ENCODE assay signal across 8 cellular contexts in genomic region chr20:3406481-3407425, GRCh38. TPM values are rescaled to one million over a fixed set of nuclear protein-coding genes. Genes with fewer than 3 reads are reported as not detected.
DNase-seq lines count a peak whose midpoint lies in the region; ATAC-seq and FAIRE-seq lines count a peak whose summit lies in the region.

No MANE protein-coding gene starts in this region.

- peak overlapping the region; percentile 86 for H3K4me3 Mint-ChIP-seq in activated T-helper 1 cell treated with anti-CD3 and anti-CD28 coated beads, Interleukin-12 subunit alpha, Interleukin-12 subunit beta, Interleukin-2, Interleukin-4 antibody, amounts not matched to agents 30 ng/mL and 10 ng/mL and 1 ng/mL, durations not matched to agents 14 hours and 24 hours and 36 hours
- peak overlapping the region; percentile 95 for H3K4me3 Mint-ChIP-seq in natural killer cell treated with Interleukin-12 subunit alpha and Interleukin-12 subunit beta and Interleukin-15 and Interleukin-18, amount 100 ng/mL, for 72 hours

- H3K36me3 Mint-ChIP-seq in activated T-helper 1 cell treated with anti-CD3 and anti-CD28 coated beads, Interleukin-12 subunit alpha, Interleukin-12 subunit beta, Interleukin-2, Interleukin-4 antibody, amounts not matched to agents 30 ng/mL and 10 ng/mL and 1 ng/mL, durations not matched to agents 14 hours and 24 hours and 36 hours (ENCODE audit: low read depth), result peaks cover 2% of the 10 kb centered on the region
- no peaks in the 10 kb centered on the region for H3K36me3 Mint-ChIP-seq in natural killer cell treated with Interleukin-12 subunit alpha and Interleukin-12 subunit beta and Interleukin-15 and Interleukin-18, amount 100 ng/mL, for 72 hours

- peak; percentile 40 for DNase-seq in SIG-M5 treated with dmso at 0.1 percent for 504 hours (lab: John Stamatoyannopoulos, UW; ENCODE audit: unreplicated experiment)
- DNase-seq in SIG-M5 (lab: John Stamatoyannopoulos, UW), result no peak
- peak; percentile 6 for DNase-seq in NCI-H1417 treated with DMSO at 0.1 percent for 48 hours (lab: John Stamatoyannopoulos, UW)
- DNase-seq in activated T-helper 1 cell treated with anti-CD3 and anti-CD28 coated beads, Interleukin-12 subunit alpha, Interleukin-12 subunit beta, Interleukin-2, Interleukin-4 antibody, amounts not matched to agents 30 ng/mL and 10 ng/mL and 1 ng/mL, durations not matched to agents 14 hours and 24 hours and 36 hours (ENCODE audit: low spot score), result no peak
- DNase-seq in frontal cortex (ENCODE audit: low spot score in 2 of 2), result peak; percentile 45 to 50
- no peak for DNase-seq in natural killer cell treated with Interleukin-12 subunit alpha and Interleukin-12 subunit beta and Interleukin-15 and Interleukin-18, amount 100 ng/mL, for 72 hours (ENCODE audit: low spot score)

- intact Hi-C loops in activated T-helper 1 cell treated with anti-CD3 and anti-CD28 coated beads, Interleukin-12 subunit alpha, Interleukin-12 subunit beta, Interleukin-2, Interleukin-4 antibody, amounts not matched to agents 30 ng/mL and 10 ng/mL and 1 ng/mL, durations not matched to agents 14 hours and 24 hours and 36 hours (cut with micrococcal nuclease), result loop anchor here (10.0 kb wide), 1 partner anchor 1742 kb away; no protein-coding TSS in a partner anchor

- peaks cover 32% of the 10 kb centered on the region for H3K4me1 Mint-ChIP-seq in activated T-helper 1 cell treated with anti-CD3 and anti-CD28 coated beads, Interleukin-12 subunit alpha, Interleukin-12 subunit beta, Interleukin-2, Interleukin-4 antibody, amounts not matched to agents 30 ng/mL and 10 ng/mL and 1 ng/mL, durations not matched to agents 14 hours and 24 hours and 36 hours (ENCODE audit: low read depth)
- peaks cover 21 to 41% of the 10 kb centered on the region in 2 donors for H3K4me1 Mint-ChIP-seq in natural killer cell treated with Interleukin-12 subunit alpha and Interleukin-12 subunit beta and Interleukin-15 and Interleukin-18, amount 100 ng/mL, for 72 hours (ENCODE audit: low read depth in 2 of 2)

- peak overlapping the region; percentile 73 for H3K27ac Mint-ChIP-seq in activated T-helper 1 cell treated with anti-CD3 and anti-CD28 coated beads, Interleukin-12 subunit alpha, Interleukin-12 subunit beta, Interleukin-2, Interleukin-4 antibody, amounts not matched to agents 30 ng/mL and 10 ng/mL and 1 ng/mL, durations not matched to agents 14 hours and 24 hours and 36 hours
- H3K27ac Mint-ChIP-seq in natural killer cell treated with Interleukin-12 subunit alpha and Interleukin-12 subunit beta and Interleukin-15 and Interleukin-18, amount 100 ng/mL, for 72 hours, result peak overlapping the region; percentile 46 to 77

- no peak for ATAC-seq in natural killer cell treated with Interleukin-12 subunit alpha and Interleukin-12 subunit beta and Interleukin-15 and Interleukin-18, amount 100 ng/mL, for 72 hours
- ATAC-seq in HG03175 (IDR thresholded peaks at IDR 0.05; ENCODE audit: unreplicated experiment) (no peak), GM21381 (IDR thresholded peaks at IDR 0.05; ENCODE audit: unreplicated experiment) (no peak)

- FAIRE-seq in frontal cortex (lab: Jason Lieb, UNC), result no peak

- no peaks in the 10 kb centered on the region for H3K9me3 Mint-ChIP-seq in activated T-helper 1 cell treated with anti-CD3 and anti-CD28 coated beads, Interleukin-12 subunit alpha, Interleukin-12 subunit beta, Interleukin-2, Interleukin-4 antibody, amounts not matched to agents 30 ng/mL and 10 ng/mL and 1 ng/mL, durations not matched to agents 14 hours and 24 hours and 36 hours
- no peaks in the 10 kb centered on the region for H3K9me3 Mint-ChIP-seq in natural killer cell treated with Interleukin-12 subunit alpha and Interleukin-12 subunit beta and Interleukin-15 and Interleukin-18, amount 100 ng/mL, for 72 hours

- H3K27me3 Mint-ChIP-seq in activated T-helper 1 cell treated with anti-CD3 and anti-CD28 coated beads, Interleukin-12 subunit alpha, Interleukin-12 subunit beta, Interleukin-2, Interleukin-4 antibody, amounts not matched to agents 30 ng/mL and 10 ng/mL and 1 ng/mL, durations not matched to agents 14 hours and 24 hours and 36 hours (ENCODE audit: insufficient read depth), result peaks cover 19% of the 10 kb centered on the region
- H3K27me3 Mint-ChIP-seq in natural killer cell treated with Interleukin-12 subunit alpha and Interleukin-12 subunit beta and Interleukin-15 and Interleukin-18, amount 100 ng/mL, for 72 hours, result no peaks in the 10 kb centered on the region

RNA-seq across cellular contexts. Expression of gene DNAAF9, which starts 0.7 kb away (rescaled TPM):
- total RNA-seq in activated T-helper 1 cell treated with anti-CD3 and anti-CD28 coated beads, Interleukin-12 subunit alpha, Interleukin-12 subunit beta, Interleukin-2, Interleukin-4 antibody, amounts not matched to agents 30 ng/mL and 10 ng/mL and 1 ng/mL, durations not matched to agents 14 hours and 24 hours and 36 hours, result 0.78 and 0.98 TPM in 2 replicates
- total RNA-seq in frontal cortex, result 31.4 TPM
- total RNA-seq in natural killer cell treated with Interleukin-12 subunit alpha and Interleukin-12 subunit beta and Interleukin-15 and Interleukin-18, amount 100 ng/mL, for 72 hours, result 1 to 10 TPM; 2.4 to 3.9 TPM

Comparison
In these comparisons a context has a peak if more than half of its experiments do, and no peak if none do; other contexts are left out.
1. DNase-seq: peak in SIG-M5 treated with dmso at 0.1 percent for 504 hours (single experiment), NCI-H1417 treated with DMSO at 0.1 percent for 48 hours (single experiment) and frontal cortex (2 of 2); none in SIG-M5 (single experiment), activated T-helper 1 cell treated with anti-CD3 and anti-CD28 coated beads, Interleukin-12 subunit alpha, Interleukin-12 subunit beta, Interleukin-2, Interleukin-4 antibody, amounts not matched to agents 30 ng/mL and 10 ng/mL and 1 ng/mL, durations not matched to agents 14 hours and 24 hours and 36 hours (single experiment) and natural killer cell treated with Interleukin-12 subunit alpha and Interleukin-12 subunit beta and Interleukin-15 and Interleukin-18, amount 100 ng/mL, for 72 hours (single experiment).